Comparison of ENCODE assay signal across 8 cellular contexts in the genomic region with DNA sequence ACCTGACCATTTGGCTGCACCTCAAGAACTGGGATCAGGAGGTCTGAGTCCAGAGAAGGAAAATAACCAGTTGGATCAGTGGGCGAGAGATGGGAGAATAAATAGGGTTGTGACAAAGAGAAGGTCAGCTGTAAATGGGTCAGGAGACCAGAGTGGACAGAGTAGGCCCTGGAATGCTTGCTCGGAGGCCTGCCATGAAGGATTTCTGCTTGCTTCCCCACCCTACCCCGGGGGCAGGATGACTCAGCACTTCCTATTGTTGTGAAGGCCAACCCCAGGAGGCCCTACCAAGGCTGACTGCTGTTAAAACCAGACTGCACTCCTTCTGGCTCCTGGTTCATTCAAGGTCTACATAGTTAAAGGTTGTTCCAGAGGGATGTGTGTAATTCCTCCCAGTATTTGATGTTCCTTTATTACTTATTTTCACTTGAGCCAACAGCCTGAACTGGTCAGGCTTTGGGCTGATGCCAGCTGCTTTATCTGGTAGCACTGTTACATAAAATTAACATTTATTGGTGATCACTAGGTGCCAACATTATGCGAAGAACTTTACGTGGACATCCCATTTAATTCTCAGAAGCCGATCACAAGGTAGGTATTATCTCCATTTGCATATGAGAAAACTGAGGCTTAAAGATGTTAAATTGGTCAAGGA. TPM values are rescaled to one million over a fixed set of nuclear protein-coding genes. Genes with fewer than 3 reads are reported as not detected.
A peak's percentile ranks its signal among the peaks of the same experiment; 100 is the strongest.
DNase-seq lines count a peak whose midpoint lies in the region; ATAC-seq and TF ChIP-seq lines count a peak whose summit lies in the region.

No MANE protein-coding gene starts in this region.

- H2AFZ ChIP-seq in ACC112 (ENCODE audit: low read length, unreplicated experiment): peak overlapping the region; percentile 1

- CTCF ChIA-PET in naive thymus-derived CD4-positive, alpha-beta T cell (lab: Charles Lee): interaction anchor here (1.0 kb wide), 1 partner anchor 10 kb away, joined by 3 read pairs; no protein-coding TSS in a partner anchor

- H3K27me3 ChIP-seq in ACC112 (ENCODE audit: insufficient read depth, low read length) (no peaks in the 10 kb centered on the region), aorta (ENCODE audit: control insufficient read depth in 1 of 2, insufficient read depth in 2 of 2, low read length in 1 of 2) (no peaks in the 10 kb centered on the region)
- no peaks in the 10 kb centered on the region for H3K27me3 ChIP-seq in naive thymus-derived CD4-positive, alpha-beta T cell (ENCODE audit: control insufficient read depth in 2 of 2, insufficient read depth in 2 of 2, low read length in 2 of 2)

- 60 to 70% methylated on average over 6 of the region's 6 CpGs for WGBS in aorta, 2 donors

- H3K27me3 Mint-ChIP-seq in naive thymus-derived CD4-positive, alpha-beta T cell: peaks cover 0 to 2% (median 0%) of the 10 kb centered on the region in 5 donors

- H3K27ac ChIP-seq in ACC112 (ENCODE audit: low read depth, low read length) (peak overlapping the region; percentile 71), aorta (ENCODE audit: low read depth in 1 of 2, low read length in 2 of 2) (peak overlapping the region in 1 of 2 donors; percentile 45)
- H3K27ac ChIP-seq in naive thymus-derived CD4-positive, alpha-beta T cell (ENCODE audit: low read depth, low read length): no peak overlapping the region

- H3K36me3 ChIP-seq in ACC112 (ENCODE audit: insufficient read depth, low read length): no peaks in the 10 kb centered on the region
- no peaks in the 10 kb centered on the region for H3K36me3 ChIP-seq in naive thymus-derived CD4-positive, alpha-beta T cell (ENCODE audit: control insufficient read depth in 2 of 3, insufficient read depth in 3 of 3, low read length in 3 of 3)
- H3K36me3 ChIP-seq in aorta (ENCODE audit: control insufficient read depth in 1 of 2, insufficient read depth in 2 of 2, low read length in 1 of 2): no peaks in the 10 kb centered on the region

- H3K9me3 Mint-ChIP-seq in naive thymus-derived CD4-positive, alpha-beta T cell: peaks cover 0 to 3% (median 0%) of the 10 kb centered on the region in 11 donors

- ATAC-seq in naive thymus-derived CD4-positive, alpha-beta T cell: peak; percentile 45
- ATAC-seq in aorta (ENCODE audit: low FRiP score) (peak; percentile 93), HG03571 (IDR thresholded peaks at IDR 0.05; ENCODE audit: unreplicated experiment) (no peak)

- DNase-seq in GF-D8 (lab: John Stamatoyannopoulos, UW) (peak; percentile 64), HuH-7.5 (ENCODE audit: low spot score) (peak; percentile 18), SW480 (ENCODE audit: low spot score) (peak; percentile 87), erythroblast (lab: John Stamatoyannopoulos, UW) (peak; percentile 73 to 74), aorta (peak; percentile 87 to 90)
- DNase-seq in naive thymus-derived CD4-positive, alpha-beta T cell: no peak

- peaks cover 0 to 3% (median 0%) of the 10 kb centered on the region in 5 donors for H3K36me3 Mint-ChIP-seq in naive thymus-derived CD4-positive, alpha-beta T cell

- TF ChIP-seq POLR2A in erythroblast (IDR thresholded peaks at IDR 0.05; ENCODE audit: low read length): no peak

- peak overlapping the region in 5 of 9 donors; percentile 14 to 76 (median 71) for H3K27ac Mint-ChIP-seq in naive thymus-derived CD4-positive, alpha-beta T cell

- intact Hi-C loops in naive thymus-derived CD4-positive, alpha-beta T cell (cut with micrococcal nuclease): loop anchor here in 1 of 2 donors (1.0 kb wide), 1 partner anchor 27 kb away; a partner anchor contains a TSS
- intact Hi-C loops in aorta (cut with DNase I): no loop called here

- no peaks in the 10 kb centered on the region for H3K9me3 ChIP-seq in naive thymus-derived CD4-positive, alpha-beta T cell (ENCODE audit: control insufficient read depth in 2 of 3, low read length in 3 of 3)
- no peaks in the 10 kb centered on the region for H3K9me3 ChIP-seq in aorta (ENCODE audit: control insufficient read depth, low read length)

- H3K79me2 ChIP-seq in ACC112 (ENCODE audit: control insufficient read depth, insufficient read depth, low read length, unreplicated experiment): no peaks in the 10 kb centered on the region

- H3K4me1 Mint-ChIP-seq in naive thymus-derived CD4-positive, alpha-beta T cell: peaks cover 14 to 29% (median 25%) of the 10 kb centered on the region in 7 donors

- H3K4me3 ChIP-seq in ACC112 (ENCODE audit: low read depth, low read length) (0 out of 2 replicates have a peak overlapping the region, but pooled peaks have one; percentile 20), aorta (ENCODE audit: low read length in 2 of 2) (no peak overlapping the region)
- H3K4me3 ChIP-seq in naive thymus-derived CD4-positive, alpha-beta T cell (ENCODE audit: low read length): no peak overlapping the region

- peak overlapping the region in 2 of 10 donors; percentile 51 to 52 for H3K4me3 Mint-ChIP-seq in naive thymus-derived CD4-positive, alpha-beta T cell

- H3K4me1 ChIP-seq in ACC112 (ENCODE audit: control insufficient read depth, insufficient read depth, low read length, unreplicated experiment) (peaks cover 36% of the 10 kb centered on the region), aorta (ENCODE audit: control insufficient read depth in 1 of 2, insufficient read depth in 2 of 2, low read length in 2 of 2) (peaks cover 0 to 4% of the 10 kb centered on the region in 2 donors)
- H3K4me1 ChIP-seq in naive thymus-derived CD4-positive, alpha-beta T cell (ENCODE audit: control insufficient read depth in 2 of 2, insufficient read depth in 2 of 2, low read length in 2 of 2): peaks cover 0 to 16% of the 10 kb centered on the region in 2 donors

- POLR2A ChIA-PET in naive thymus-derived CD4-positive, alpha-beta T cell (lab: Charles Lee): interaction anchor here (2.1 kb wide), 1 partner anchor 28 kb away, joined by 13 read pairs; a partner anchor contains a TSS

RNA-seq across cellular contexts. Expression of a gene that starts 27.3 kb away (rescaled TPM):
- total RNA-seq in naive thymus-derived CD4-positive, alpha-beta T cell: 100 to 1,000 TPM in 2 of 5 experiments, 10 to 100 TPM in 3; 32.2 to 250 (median 63.2) TPM
- polyA plus RNA-seq in naive thymus-derived CD4-positive, alpha-beta T cell: 10 to 100 TPM; 25.2 to 36.2 TPM
- 100 to 1,000 TPM in 1 of 2 donors, 10 to 100 TPM in 1; 67.0 to 138 TPM for total RNA-seq in aorta
- 10 to 100 TPM; 37.6 to 71.4 TPM for polyA plus RNA-seq in aorta

RNA-seq across cellular contexts. Expression of a gene that starts 57.8 kb away (rescaled TPM):
- total RNA-seq in naive thymus-derived CD4-positive, alpha-beta T cell: 1 to 10 TPM; 1.2 to 3.7 (median 2.4) TPM
- polyA plus RNA-seq in naive thymus-derived CD4-positive, alpha-beta T cell: under 1 TPM in 1 of 2 donors, not detected in 1; 0.67 TPM
- total RNA-seq in aorta: 10 to 100 TPM in 1 of 2 donors, 1 to 10 TPM in 1; 5.4 to 12.1 TPM
- 1 to 10 TPM; 4.7 to 4.9 TPM for polyA plus RNA-seq in aorta

Comparison
In these comparisons a context has a peak if more than half of its experiments do, and no peak if none do; other contexts are left out.
1. DNase-seq: peak in GF-D8 (single experiment), HuH-7.5 (single experiment), SW480 (single experiment), erythroblast (2 of 2) and aorta (2 of 2); none in naive thymus-derived CD4-positive, alpha-beta T cell (0 of 9).